14 cellular contexts compared by ENCODE assay signal in genomic region chr15:62138124-62138523, GRCh38.
A peak's percentile ranks its signal among the peaks of the same experiment; 100 is the strongest.
DNase-seq lines count a peak whose midpoint lies in the region; ATAC-seq and TF ChIP-seq lines count a peak whose summit lies in the region.
"Had no signal": no experiment of that assay in that cellular context is flagged by ENCODE, and none has a peak within 500 bp of the region (broad histone marks: within the 10 kb centered on the region; RNA-seq: fewer than 3 reads in every experiment).

No MANE protein-coding gene starts in this region.

- ATAC-seq in GM19324 (IDR thresholded peaks at IDR 0.05; ENCODE audit: low FRiP score, unreplicated experiment) (no peak), HG02870 (IDR thresholded peaks at IDR 0.05; ENCODE audit: unreplicated experiment) (no peak)
- ATAC-seq: activated CD4-positive, alpha-beta T cell treated with anti-CD3 and anti-CD28 coated beads for 36 hours; left ventricle myocardium superior had no signal

- no peak for TF ChIP-seq CTCF in cardiac fibroblast (IDR thresholded peaks at IDR 0.05; ENCODE audit: low read depth, low read length)

- peak; percentile 49 for DNase-seq in ACHN
- peak; percentile 95 for DNase-seq in NCI-H226
- DNase-seq in cardiac fibroblast (ENCODE audit: low read depth in 2 of 2): peak; percentile 93 to 95
- DNase-seq in kidney tubule cell (ENCODE audit: low spot score): peak; percentile 68
- no peak for DNase-seq in NCI-H748 treated with DMSO at 0.1 percent for 48 hours (lab: John Stamatoyannopoulos, UW)
- DNase-seq in stimulated activated CD4-positive, alpha-beta T cell treated with anti-CD3 and anti-CD28 coated beads, Interleukin-1b, Interleukin-23, amount 100 ng/mL, for 48 hours: no peak
- DNase-seq: activated CD4-positive, alpha-beta T cell treated with anti-CD3 and anti-CD28 coated beads for 36 hours; head of caudate nucleus; left ventricle myocardium superior; NCI-H1694 treated with DMSO at 0.1 percent for 48 hours; NK-92 treated with Interleukin-12 subunit alpha and Interleukin-12 subunit beta, amount 100 ng/mL, for 24 hours; T-helper 1 cell had no signal

- H3K4me3 ChIP-seq in cardiac fibroblast (replicated peaks in 1 of 2; ENCODE audit: low read depth in 2 of 2, low read length in 2 of 2): no peak overlapping the region

- in situ Hi-C loops in ACHN (cut with HindIII; ENCODE audit: low pct_ligation_motif_present, low pct_unique_long_range_greater_than_20kb, low sequenced_read_pairs): no loop called here

Comparison
In these comparisons a context has a peak if more than half of its experiments do, and no peak if none do; other contexts are left out.
1. DNase-seq: peak in ACHN (single experiment), NCI-H226 (single experiment), cardiac fibroblast (2 of 2) and kidney tubule cell (single experiment); none in NCI-H748 treated with DMSO at 0.1 percent for 48 hours (single experiment) and stimulated activated CD4-positive, alpha-beta T cell treated with anti-CD3 and anti-CD28 coated beads, Interleukin-1b, Interleukin-23, amount 100 ng/mL, for 48 hours (single experiment).